ENCODE assay signal across 31 cellular contexts in the genomic region with DNA sequence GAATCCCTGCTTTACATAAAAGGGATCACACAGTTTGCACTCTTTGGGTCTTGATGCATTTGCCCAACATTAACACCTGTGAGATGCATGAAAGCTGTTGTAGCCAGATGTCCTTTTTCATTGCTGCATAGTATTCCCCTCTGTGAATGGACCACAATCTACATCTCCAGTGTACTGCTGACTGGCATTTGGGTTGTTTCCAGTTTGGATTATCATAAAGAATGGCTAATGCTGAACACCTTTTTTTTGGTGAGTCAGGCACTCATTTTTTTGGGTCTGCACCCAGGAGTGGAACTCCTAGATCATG. TPM values are rescaled to one million over a fixed set of nuclear protein-coding genes. Genes with fewer than 3 reads are reported as not detected.
"Had no signal": no experiment of that assay in that cellular context is flagged by ENCODE, and none has a peak within 500 bp of the region (broad histone marks: within the 10 kb centered on the region; RNA-seq: fewer than 3 reads in every experiment).

No MANE protein-coding gene starts in this region.

- H3K4me1 ChIP-seq: heart right ventricle, left ventricle myocardium inferior, parathyroid adenoma, right atrium auricular region, right lobe of liver, transverse colon, upper lobe of left lung had no signal

- H3K79me2 ChIP-seq: parathyroid adenoma had no signal

- H3K27ac ChIP-seq: heart right ventricle, left ventricle myocardium inferior, neural progenitor cell, neutrophil, parathyroid adenoma, right atrium auricular region, right lobe of liver, transverse colon, upper lobe of left lung had no signal

- FAIRE-seq: islet of Langerhans, kidney had no signal

- DNase-seq: heart right ventricle; hippocampal formation; immature natural killer cell; kidney; left ventricle myocardium inferior; mesendoderm; naive B cell; natural killer cell; nephron progenitor cell; occipital lobe; right lobe of liver; stimulated activated CD4-positive, alpha-beta T cell treated with anti-CD3 and anti-CD28 coated beads, Interleukin-1b, Interleukin-23, amount 100 ng/mL, for 48 hours; stimulated activated CD4-positive, alpha-beta T cell treated with anti-CD3 and anti-CD28 coated beads, Interleukin-2, amount 100 ng/mL, for 48 hours; stimulated activated CD4-positive, alpha-beta T cell treated with anti-CD3 and anti-CD28 coated beads, Interleukin-4, amount 100 ng/mL, for 4 hours; stimulated activated CD8-positive, alpha-beta memory T cell treated with anti-CD3 and anti-CD28 coated beads, Interleukin-4, amount 100 ng/mL, for 48 hours; stimulated activated naive CD4-positive, alpha-beta T cell treated with Interleukin-2 at 50 U/mL for 16 hours; stimulated activated naive CD8-positive, alpha-beta T cell treated with anti-CD3 and anti-CD28 coated beads, Interleukin-15, amount 100 ng/mL, for 72 hours; substantia nigra; transverse colon; upper lobe of left lung had no signal

- H3K9me3 ChIP-seq: neutrophil, right atrium auricular region, right lobe of liver had no signal

- H3K4me3 ChIP-seq: heart right ventricle, left ventricle myocardium inferior, lung, neural progenitor cell, right atrium auricular region, right lobe of liver, smooth muscle cell, transverse colon, upper lobe of left lung had no signal

- H3K27me3 ChIP-seq: neural progenitor cell, right atrium auricular region, right lobe of liver, upper lobe of left lung had no signal

- H2AFZ ChIP-seq: neural progenitor cell, parathyroid adenoma had no signal

- ATAC-seq: heart right ventricle; natural killer cell; right lobe of liver; stimulated activated memory B cell treated with anti-CD40 and anti-IgM and Interleukin-4, amounts not matched to agents 10 μg/mL and 1 μg/mL and 100 μg/mL, for 72 hours; stimulated activated naive CD8-positive, alpha-beta T cell treated with anti-CD3 and anti-CD28 coated beads, Interleukin-15, amount 100 ng/mL, for 72 hours had no signal

- H3K36me3 ChIP-seq: heart right ventricle, left ventricle myocardium inferior, neural progenitor cell, neutrophil, right atrium auricular region, right lobe of liver, transverse colon, upper lobe of left lung had no signal

- H3K4me2 ChIP-seq: neural progenitor cell, smooth muscle cell had no signal

- H3K9ac ChIP-seq: neural progenitor cell, parathyroid adenoma had no signal

RNA-seq across cellular contexts. Expression of a gene that starts 58.3 kb away (rescaled TPM):
- total RNA-seq: mononuclear cell, natural killer cell, pulmonary artery endothelial cell, renal cortical epithelial cell, right lobe of liver, transverse colon had no signal
- polyA plus RNA-seq: immature natural killer cell had no signal
